Comparison of ENCODE assay signal across 21 cellular contexts in genomic region chrX:38774249-38774648, GRCh38.
"Had no signal": no experiment of that assay in that cellular context is flagged by ENCODE, and none has a peak within 500 bp of the region (broad histone marks: within the 10 kb centered on the region; RNA-seq: fewer than 3 reads in every experiment).

No MANE protein-coding gene starts in this region.

- H3K27me3 Mint-ChIP-seq: activated CD8-positive, alpha-beta T cell treated with anti-CD3 and anti-CD28 coated beads for 36 hours had no signal

- H3K27ac Mint-ChIP-seq: activated CD4-positive, alpha-beta T cell treated with anti-CD3 and anti-CD28 coated beads, Interleukin-2, amount 10 ng/mL, durations not matched to agents 24 days and 14 days; activated CD8-positive, alpha-beta T cell treated with anti-CD3 and anti-CD28 coated beads for 36 hours; activated T-cell treated with anti-CD3 and anti-CD28 coated beads, Interleukin-2, amount 50 U/mL, for 24 hours; effector memory CD8-positive, alpha-beta T cell had no signal

- H3K4me3 Mint-ChIP-seq: activated CD4-positive, alpha-beta T cell treated with anti-CD3 and anti-CD28 coated beads, Interleukin-2, amount 10 ng/mL, durations not matched to agents 24 days and 14 days; activated CD8-positive, alpha-beta T cell treated with anti-CD3 and anti-CD28 coated beads for 36 hours; activated T-cell treated with anti-CD3 and anti-CD28 coated beads, Interleukin-2, amount 50 U/mL, for 24 hours; effector memory CD8-positive, alpha-beta T cell had no signal

- H3K27me3 ChIP-seq: foreskin keratinocyte, suprapubic skin, transverse colon, vagina had no signal

- H3K9me3 ChIP-seq: left ventricle myocardium inferior, suprapubic skin, transverse colon, vagina had no signal

- H3K36me3 ChIP-seq: left ventricle myocardium inferior, suprapubic skin, transverse colon, vagina had no signal

- DNase-seq: activated CD4-positive, alpha-beta T cell treated with anti-CD3 and anti-CD28 coated beads, Interleukin-2, amount 10 ng/mL, durations not matched to agents 24 days and 14 days; activated CD8-positive, alpha-beta T cell treated with anti-CD3 and anti-CD28 coated beads for 36 hours; activated effector memory CD4-positive, alpha-beta T cell treated with Interleukin-2 at 50 U/mL for 16 hours; activated naive CD4-positive, alpha-beta T cell treated with anti-CD3 and anti-CD28 coated beads, Interleukin-2, amount 50 U/mL, for 16 hours; activated T-cell treated with anti-CD3 and anti-CD28 coated beads, Interleukin-2, amount 50 U/mL, for 24 hours; effector memory CD8-positive, alpha-beta T cell; foreskin keratinocyte; left ventricle myocardium inferior; mammary epithelial cell; occipital lobe; posterior cingulate gyrus; retina; stimulated activated CD8-positive, alpha-beta memory T cell treated with anti-CD3 and anti-CD28 coated beads, Interleukin-4, amount 100 ng/mL, for 48 hours; stimulated activated naive CD4-positive, alpha-beta T cell; T-helper 1 cell; T-helper 9 cell; transverse colon had no signal

- H3K4me1 ChIP-seq: foreskin keratinocyte, left ventricle myocardium inferior, suprapubic skin, transverse colon, vagina had no signal

- H3K4me3 ChIP-seq: left ventricle myocardium inferior, suprapubic skin, transverse colon, vagina had no signal

- ATAC-seq: activated CD8-positive, alpha-beta T cell treated with anti-CD3 and anti-CD28 coated beads for 36 hours; effector memory CD8-positive, alpha-beta T cell; foreskin keratinocyte had no signal

- H3K27ac ChIP-seq: epithelial cell of prostate, foreskin keratinocyte, left ventricle myocardium inferior, suprapubic skin, transverse colon, vagina had no signal

- FAIRE-seq: keratinocyte had no signal

- H3K9me3 Mint-ChIP-seq: activated CD4-positive, alpha-beta T cell treated with anti-CD3 and anti-CD28 coated beads, Interleukin-2, amount 10 ng/mL, durations not matched to agents 24 days and 14 days; activated CD8-positive, alpha-beta T cell treated with anti-CD3 and anti-CD28 coated beads for 36 hours; activated T-cell treated with anti-CD3 and anti-CD28 coated beads, Interleukin-2, amount 50 U/mL, for 24 hours; effector memory CD8-positive, alpha-beta T cell had no signal
